Comparison of ENCODE assay signal across 22 cellular contexts in genomic region chr6:23388239-23388803, GRCh38.
DNase-seq lines count a peak whose midpoint lies in the region; ATAC-seq, FAIRE-seq and TF ChIP-seq lines count a peak whose summit lies in the region.
"Had no signal": no experiment of that assay in that cellular context is flagged by ENCODE, and none has a peak within 500 bp of the region (broad histone marks: within the 10 kb centered on the region; RNA-seq: fewer than 3 reads in every experiment).

No MANE protein-coding gene starts in this region.

- TF ChIP-seq RAD21 in HepG2 (CRISPR knock-in tag; IDR thresholded peaks at IDR 0.05): no peak

- POLR2A ChIA-PET in HepG2 (lab: Yijun Ruan, JAX): no interaction called here

- no peaks in the 10 kb centered on the region for H4K20me1 ChIP-seq in HepG2 (ENCODE audit: insufficient read depth, low read length)

- TF ChIP-seq POLR2A in HepG2 (IDR thresholded peaks at IDR 0.05; ENCODE audit: insufficient read depth in 1 of 2, low read depth in 2 of 2, low read length in 2 of 2): no peak
- no peak for TF ChIP-seq POLR2A in right lobe of liver (IDR thresholded peaks at IDR 0.05)

- no peak for DNase-seq in HepG2 (ENCODE audit: low spot score)
- DNase-seq in right lobe of liver: no peak
- peak in 2 of 3 experiments; percentile 48 to 85 for DNase-seq in NCI-H1417 (lab: John Stamatoyannopoulos, UW)
- peak; percentile 17 for DNase-seq in NCI-H2227 treated with DMSO at 0.1 percent for 48 hours (lab: John Stamatoyannopoulos, UW)
- DNase-seq in left kidney (ENCODE audit: low read depth, low spot score): peak; percentile 24
- DNase-seq in activated naive CD4-positive, alpha-beta T cell (lab: John Stamatoyannopoulos, UW): no peak
- no peak for DNase-seq in effector CD8-positive, alpha-beta T cell (lab: John Stamatoyannopoulos, UW)
- DNase-seq in activated effector memory CD4-positive, alpha-beta T cell treated with anti-CD3 and anti-CD28 coated beads, Interleukin-2, amount 50 U/mL, for 16 hours: no peak
- DNase-seq: ACHN; BE2C; C1 segment of cervical spinal cord; CD4-positive, CD25-positive, alpha-beta regulatory T cell; CD8-positive, alpha-beta memory T cell; COR-L47; GDM1; GOT3; H7 had no signal

- H3K4me2 ChIP-seq in HepG2 (ENCODE audit: low read depth, low read length): no peak overlapping the region

- no peak overlapping the region for H3K9ac ChIP-seq in HepG2 (ENCODE audit: insufficient read depth, low read depth, low read length)

- H3K4me3 ChIP-seq in HepG2 (replicated peaks in 1 of 3; ENCODE audit: insufficient read depth in 1 of 3, low read depth in 2 of 3, low read length in 3 of 3) (no peak overlapping the region), right lobe of liver (no peak overlapping the region)

- no peaks in the 10 kb centered on the region for H3K36me3 ChIP-seq in HepG2 (replicated peaks in 1 of 2; ENCODE audit: control insufficient read depth in 1 of 2, insufficient read depth in 2 of 2, low read length in 2 of 2)
- no peaks in the 10 kb centered on the region for H3K36me3 ChIP-seq in right lobe of liver
- H3K36me3 ChIP-seq: BE2C had no signal

- WGBS in HepG2 (ENCODE audit: low lambda C conversion rate): 32% methylated on average over 9 of the region's 9 CpGs
- 80% methylated on average over 9 of the region's 9 CpGs for WGBS in right lobe of liver (ENCODE audit: insufficient coverage, low coverage, low lambda C conversion rate, missing lambda C conversion rate)

- no peak for FAIRE-seq in HepG2 (lab: Jason Lieb, UNC)
- FAIRE-seq: D721Med, GM12892, GM18507, HTR-8/SVneo had no signal

- H3K27ac ChIP-seq in HepG2 (ENCODE audit: extremely low read length, insufficient read depth, low read length) (no peak overlapping the region), right lobe of liver (no peak overlapping the region)

- H3K27me3 ChIP-seq in HepG2 (ENCODE audit: control insufficient read depth in 1 of 2, insufficient read depth in 2 of 2, low read length in 2 of 2) (no peaks in the 10 kb centered on the region), right lobe of liver (no peaks in the 10 kb centered on the region)
- H3K27me3 ChIP-seq: BE2C had no signal

- BruUV-seq in HepG2 (replicated peaks; lab: Mats Ljungman, UMichigan): no TSS peak

- CTCF ChIA-PET in HepG2 (lab: Yijun Ruan, JAX; ENCODE audit: low intra/inter-chr PET ratio, low total read pairs): no interaction called here

- H3K79me2 ChIP-seq in HepG2 (ENCODE audit: insufficient read depth, low read length): no peaks in the 10 kb centered on the region

- in situ Hi-C loops in HepG2 (cut with HindIII; ENCODE audit: extremely low pct_ligation_motif_present, low pct_unique_long_range_greater_than_20kb): no loop called here

- ATAC-seq in HepG2: no peak
- ATAC-seq in right lobe of liver: no peak
- ATAC-seq: HCT116 had no signal

- H3K4me1 ChIP-seq in HepG2 (ENCODE audit: insufficient read depth, low read length) (no peaks in the 10 kb centered on the region), right lobe of liver (no peaks in the 10 kb centered on the region)
- H3K4me1 ChIP-seq: BE2C had no signal

- no peak for TF ChIP-seq EP300 in HepG2 (IDR thresholded peaks at IDR 0.05; ENCODE audit: low read depth in 2 of 2, low read length in 2 of 2)
- TF ChIP-seq EP300 in HepG2 (CRISPR knock-in tag; IDR thresholded peaks at IDR 0.05; ENCODE audit: borderline replicate concordance): no peak

- no peak for TF ChIP-seq CTCF in HepG2 (CRISPR knock-in tag; IDR thresholded peaks at IDR 0.05)
- no peak for TF ChIP-seq CTCF in right lobe of liver (IDR thresholded peaks at IDR 0.05)

- no peak overlapping the region for H2AFZ ChIP-seq in HepG2 (ENCODE audit: low read length)

- H3K9me3 ChIP-seq in HepG2 (ENCODE audit: low read length): 0 out of 2 replicates have a peak, but pooled peaks cover 4% of the 10 kb centered on the region
- H3K9me3 ChIP-seq in right lobe of liver: no peaks in the 10 kb centered on the region
- H3K9me3 ChIP-seq: BE2C had no signal

- intact Hi-C loops in HepG2 (cut with micrococcal nuclease; ENCODE audit: unreplicated experiment) (no loop called here), right lobe of liver (cut with DNase I) (no loop called here)

TF ChIP-seq in HepG2, 621 proteins besides CTCF, POLR2A, EP300 and RAD21:
- no peak for TF ChIP-seq ZNF350 (CRISPR knock-in tag; IDR thresholded peaks at IDR 0.05; ENCODE audit: borderline replicate concordance, low read depth)
- no peak for TF ChIP-seq NCOA5 (CRISPR knock-in tag; IDR thresholded peaks at IDR 0.05)
- TF ChIP-seq MAFF (IDR thresholded peaks at IDR 0.05; ENCODE audit: low read depth, low read length): peak; percentile 60
- TF ChIP-seq MAFK (conservative IDR thresholded peaks at IDR 0.05 in 1 of 2, IDR thresholded peaks at IDR 0.05 in 1 of 2; ENCODE audit: low read length in 2 of 2): peak; percentile 43 to 72; a peak in 3 of 4 replicates
- no peak for TF ChIP-seq SMARCC2 (IDR thresholded peaks at IDR 0.05)
- TF ChIP-seq, protein P1, sequence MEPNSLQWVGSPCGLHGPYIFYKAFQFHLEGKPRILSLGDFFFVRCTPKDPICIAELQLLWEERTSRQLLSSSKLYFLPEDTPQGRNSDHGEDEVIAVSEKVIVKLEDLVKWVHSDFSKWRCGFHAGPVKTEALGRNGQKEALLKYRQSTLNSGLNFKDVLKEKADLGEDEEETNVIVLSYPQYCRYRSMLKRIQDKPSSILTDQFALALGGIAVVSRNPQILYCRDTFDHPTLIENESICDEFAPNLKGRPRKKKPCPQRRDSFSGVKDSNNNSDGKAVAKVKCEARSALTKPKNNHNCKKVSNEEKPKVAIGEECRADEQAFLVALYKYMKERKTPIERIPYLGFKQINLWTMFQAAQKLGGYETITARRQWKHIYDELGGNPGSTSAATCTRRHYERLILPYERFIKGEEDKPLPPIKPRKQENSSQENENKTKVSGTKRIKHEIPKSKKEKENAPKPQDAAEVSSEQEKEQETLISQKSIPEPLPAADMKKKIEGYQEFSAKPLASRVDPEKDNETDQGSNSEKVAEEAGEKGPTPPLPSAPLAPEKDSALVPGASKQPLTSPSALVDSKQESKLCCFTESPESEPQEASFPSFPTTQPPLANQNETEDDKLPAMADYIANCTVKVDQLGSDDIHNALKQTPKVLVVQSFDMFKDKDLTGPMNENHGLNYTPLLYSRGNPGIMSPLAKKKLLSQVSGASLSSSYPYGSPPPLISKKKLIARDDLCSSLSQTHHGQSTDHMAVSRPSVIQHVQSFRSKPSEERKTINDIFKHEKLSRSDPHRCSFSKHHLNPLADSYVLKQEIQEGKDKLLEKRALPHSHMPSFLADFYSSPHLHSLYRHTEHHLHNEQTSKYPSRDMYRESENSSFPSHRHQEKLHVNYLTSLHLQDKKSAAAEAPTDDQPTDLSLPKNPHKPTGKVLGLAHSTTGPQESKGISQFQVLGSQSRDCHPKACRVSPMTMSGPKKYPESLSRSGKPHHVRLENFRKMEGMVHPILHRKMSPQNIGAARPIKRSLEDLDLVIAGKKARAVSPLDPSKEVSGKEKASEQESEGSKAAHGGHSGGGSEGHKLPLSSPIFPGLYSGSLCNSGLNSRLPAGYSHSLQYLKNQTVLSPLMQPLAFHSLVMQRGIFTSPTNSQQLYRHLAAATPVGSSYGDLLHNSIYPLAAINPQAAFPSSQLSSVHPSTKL (CRISPR knock-in tag; IDR thresholded peaks at IDR 0.05): no peak
TF ChIP-seq in HepG2: peak in this region for 2.

Comparison
In these comparisons a context has a peak if more than half of its experiments do, and no peak if none do; other contexts are left out.
1. DNase-seq: peak in NCI-H1417 (2 of 3), NCI-H2227 treated with DMSO at 0.1 percent for 48 hours (single experiment) and left kidney (single experiment); none in HepG2 (single experiment), right lobe of liver (0 of 3), activated naive CD4-positive, alpha-beta T cell (0 of 4), effector CD8-positive, alpha-beta T cell (single experiment) and activated effector memory CD4-positive, alpha-beta T cell treated with anti-CD3 and anti-CD28 coated beads, Interleukin-2, amount 50 U/mL, for 16 hours (single experiment).